In the genomic region with DNA sequence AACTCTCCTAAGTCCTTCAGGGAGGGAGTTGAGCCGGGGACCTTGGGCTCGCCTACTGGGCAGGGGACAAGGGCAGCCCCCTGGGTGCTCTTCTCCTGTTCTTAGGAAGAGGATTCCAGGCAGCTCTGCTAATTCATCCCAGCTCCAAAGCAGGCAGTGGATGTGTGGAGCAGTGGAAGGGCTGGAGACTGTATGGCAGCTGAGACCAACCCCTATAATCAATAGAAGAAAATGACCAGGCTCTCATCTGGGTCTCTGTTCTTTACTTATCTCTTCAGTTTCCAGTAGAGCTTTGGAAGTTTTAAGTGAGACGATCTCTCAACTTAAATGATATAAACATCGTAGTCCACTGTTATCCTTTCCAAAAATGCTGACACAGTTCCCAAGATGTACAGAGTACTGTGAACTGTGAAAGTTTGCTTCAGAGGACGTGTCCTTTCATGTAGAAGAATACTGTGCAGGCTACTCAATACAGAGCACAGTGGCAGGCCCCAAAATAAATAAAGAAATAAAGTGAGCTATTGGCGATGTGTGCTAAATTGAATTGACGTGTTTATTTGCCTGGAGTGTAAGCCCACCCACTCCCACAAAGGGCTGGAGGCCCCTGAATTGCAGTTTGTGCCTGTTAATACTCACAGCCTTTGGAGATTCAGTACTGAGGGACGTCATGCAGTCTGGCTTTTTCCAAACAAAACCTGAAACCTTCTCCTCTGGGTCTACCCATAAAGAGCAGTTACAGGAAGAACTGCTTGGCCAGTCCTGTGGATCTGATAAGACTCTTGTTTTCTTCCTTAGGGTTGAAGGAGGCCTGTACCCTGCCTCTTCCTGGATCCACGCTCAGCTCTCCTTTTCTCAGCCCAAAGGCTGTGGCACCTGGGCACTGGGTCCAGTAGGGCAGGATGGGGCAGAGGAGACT, we compare ENCODE assay signal across 10 cellular contexts.
DNase-seq lines count a peak whose midpoint lies in the region; ATAC-seq and TF ChIP-seq lines count a peak whose summit lies in the region.
"Had no signal": no experiment of that assay in that cellular context is flagged by ENCODE, and none has a peak within 500 bp of the region (broad histone marks: within the 10 kb centered on the region; RNA-seq: fewer than 3 reads in every experiment).

No MANE protein-coding gene starts in this region.

- POLR2A ChIA-PET in PC-9 (lab: Charles Lee; ENCODE audit: unreplicated experiment), result no interaction called here

- peak overlapping the region in 2 of 3 experiments; percentile 26 to 48 for H3K4me3 Mint-ChIP-seq in nephron
- H3K4me3 Mint-ChIP-seq: activated T-cell treated with anti-CD3 and anti-CD28 coated beads, Interleukin-2, amount 50 U/mL, for 72 hours; naive B cell had no signal

- H3K4me1 Mint-ChIP-seq in nephron, result peaks cover 36% of the 10 kb centered on the region
- H3K4me1 Mint-ChIP-seq: naive B cell had no signal

- TSS peak; percentile 81 for BruUV-seq in PC-9 (replicated peaks; lab: Mats Ljungman, UMichigan)

- H3K9me2 ChIP-seq in PC-9 (ENCODE audit: insufficient read depth), result no peaks in the 10 kb centered on the region

- H3K27ac ChIP-seq in PC-9 (peak overlapping the region; percentile 42; the same call in 1 of the 2 replicates), epithelial cell of prostate (peak overlapping the region; percentile 63), upper lobe of right lung (peak overlapping the region; percentile 75)

- peaks cover 16% of the 10 kb centered on the region for H3K4me1 ChIP-seq in PC-9 (replicated peaks; ENCODE audit: insufficient read depth)
- peaks cover 8% of the 10 kb centered on the region for H3K4me1 ChIP-seq in upper lobe of right lung

- no peak overlapping the region for H3K4me3 ChIP-seq in PC-9
- H3K4me3 ChIP-seq in upper lobe of right lung, result no peak overlapping the region

- intact Hi-C loops in PC-9 (cut with micrococcal nuclease; ENCODE audit: unreplicated experiment), result loop anchor here (2.0 to 5.0 kb wide), 2 partner anchors 49 to 66 kb away; partner anchors contain the start of gene SOWAHB
- intact Hi-C loops in upper lobe of right lung (cut with DNase I), result no loop called here

- H3K9me3 Mint-ChIP-seq in nephron, result peaks cover 3% of the 10 kb centered on the region
- H3K9me3 Mint-ChIP-seq: activated T-cell treated with anti-CD3 and anti-CD28 coated beads, Interleukin-2, amount 50 U/mL, for 72 hours had no signal

- H4K20me1 ChIP-seq in PC-9 (ENCODE audit: insufficient read depth), result no peaks in the 10 kb centered on the region

- H3K27ac Mint-ChIP-seq in nephron, result peak overlapping the region; percentile 93 to 98 (median 98)
- H3K27ac Mint-ChIP-seq: activated T-cell treated with anti-CD3 and anti-CD28 coated beads, Interleukin-2, amount 50 U/mL, for 72 hours; naive B cell had no signal

- CTCF ChIA-PET in PC-9 (lab: Charles Lee), result no interaction called here

- no peaks in the 10 kb centered on the region for H3K27me3 Mint-ChIP-seq in nephron (ENCODE audit: low read depth)

- H2AFZ ChIP-seq in PC-9, result peak overlapping the region; percentile 77; the same call in 1 of the 2 replicates

- H3K79me2 ChIP-seq in PC-9 (ENCODE audit: low read depth), result no peaks in the 10 kb centered on the region

- H3K36me3 Mint-ChIP-seq in nephron (ENCODE audit: low read depth), result no peaks in the 10 kb centered on the region
- H3K36me3 Mint-ChIP-seq: naive B cell had no signal

- no peaks in the 10 kb centered on the region for H3F3A ChIP-seq in PC-9 (ENCODE audit: insufficient read depth, low read depth)

- no peaks in the 10 kb centered on the region for H3K27me3 ChIP-seq in PC-9 (ENCODE audit: insufficient read depth, low read depth)
- no peaks in the 10 kb centered on the region for H3K27me3 ChIP-seq in upper lobe of right lung

- no peak for TF ChIP-seq CTCF in PC-9 (conservative IDR thresholded peaks at IDR 0.05)
- no peak for TF ChIP-seq CTCF in nephron (IDR thresholded peaks at IDR 0.05; ENCODE audit: unreplicated experiment in 3 of 3)
- no peak for TF ChIP-seq CTCF in upper lobe of right lung (IDR thresholded peaks at IDR 0.05)

- no peak for DNase-seq in PC-9
- no peak for DNase-seq in epithelial cell of prostate (ENCODE audit: low read depth, low spot score)
- no peak for DNase-seq in upper lobe of right lung
- DNase-seq in activated CD8-positive, alpha-beta memory T cell treated with anti-CD3 and anti-CD28 coated beads for 24 hours, result no peak
- DNase-seq in stimulated activated CD8-positive, alpha-beta memory T cell treated with anti-CD3 and anti-CD28 coated beads, Interleukin-4, amount 100 ng/mL, for 48 hours, result no peak
- DNase-seq in NCI-H2107 (lab: John Stamatoyannopoulos, UW), result no peak
- DNase-seq: activated T-cell treated with anti-CD3 and anti-CD28 coated beads, Interleukin-2, amount 50 U/mL, for 72 hours; erythroblast; naive B cell had no signal

- H3K36me3 ChIP-seq in PC-9 (ENCODE audit: low read depth) (no peaks in the 10 kb centered on the region), upper lobe of right lung (no peaks in the 10 kb centered on the region)

- ATAC-seq in upper lobe of right lung, result peak; percentile 19
- ATAC-seq: activated T-cell treated with anti-CD3 and anti-CD28 coated beads, Interleukin-2, amount 50 U/mL, for 72 hours had no signal

- H3K9me3 ChIP-seq in PC-9 (ENCODE audit: insufficient read depth, low read depth), result no peaks in the 10 kb centered on the region
- no peaks in the 10 kb centered on the region for H3K9me3 ChIP-seq in upper lobe of right lung

- H3K4me2 ChIP-seq in PC-9, result peak overlapping the region; percentile 66
